Comparison of ENCODE assay signal across 8 cellular contexts in genomic region chr12:14769462-14769836, GRCh38. TPM values are rescaled to one million over a fixed set of nuclear protein-coding genes. Genes with fewer than 3 reads are reported as not detected.
DNase-seq lines count a peak whose midpoint lies in the region; ATAC-seq and TF ChIP-seq lines count a peak whose summit lies in the region.

No MANE protein-coding gene starts in this region.

- peak overlapping the region; percentile 88 for H3K4me3 ChIP-seq in astrocyte of the cerebellum (ENCODE audit: low read depth, low read length)
- H3K4me3 ChIP-seq in kidney epithelial cell (ENCODE audit: low read depth, low read length), result peak overlapping the region; percentile 89
- H3K4me3 ChIP-seq in stomach smooth muscle (ENCODE audit: low read length in 2 of 2), result peak overlapping the region; percentile 96 to 98

- peak overlapping the region; percentile 92 to 96 for H3K9ac ChIP-seq in stomach smooth muscle (ENCODE audit: low read length in 2 of 2)

- peak overlapping the region; percentile 91 to 100 (median 99) for H3K27ac Mint-ChIP-seq in IgD-negative memory B cell

- no peaks in the 10 kb centered on the region for H3K9me3 ChIP-seq in stomach smooth muscle (ENCODE audit: control insufficient read depth in 2 of 2, low read length in 2 of 2)

- in situ Hi-C loops in astrocyte of the cerebellum (cut with HindIII; ENCODE audit: low sequenced_read_pairs), result no loop called here

- H3K9me3 Mint-ChIP-seq in IgD-negative memory B cell, result peaks cover 1 to 13% (median 3%) of the 10 kb centered on the region in 3 donors

- peak; percentile 38 for DNase-seq in stimulated activated naive CD4-positive, alpha-beta T cell treated with Interleukin-2 at 50 U/mL for 16 hours (lab: John Stamatoyannopoulos, UW)
- no peak for DNase-seq in stimulated activated naive CD4-positive, alpha-beta T cell (lab: John Stamatoyannopoulos, UW)
- no peak for DNase-seq in astrocyte of the cerebellum (ENCODE audit: low read depth)
- DNase-seq in kidney epithelial cell (ENCODE audit: low read depth), result no peak

- H3K4me1 Mint-ChIP-seq in IgD-negative memory B cell, result peaks cover 23 to 39% (median 36%) of the 10 kb centered on the region in 3 donors

- no peaks in the 10 kb centered on the region for H3K27me3 Mint-ChIP-seq in IgD-negative memory B cell

- ATAC-seq in HG03457 (IDR thresholded peaks at IDR 0.05; ENCODE audit: unreplicated experiment) (no peak), HG03565 (IDR thresholded peaks at IDR 0.05; ENCODE audit: unreplicated experiment) (no peak)

- H3K4me1 ChIP-seq in stomach smooth muscle (ENCODE audit: control insufficient read depth, insufficient read depth, low read length), result peaks cover 11% of the 10 kb centered on the region

- peak overlapping the region; percentile 89 to 99 (median 99) for H3K4me3 Mint-ChIP-seq in IgD-negative memory B cell

- peak overlapping the region; percentile 92 for H3K27ac ChIP-seq in stomach smooth muscle (ENCODE audit: low read length)

- H3K36me3 Mint-ChIP-seq in IgD-negative memory B cell, result peaks cover 20% of the 10 kb centered on the region

- no peaks in the 10 kb centered on the region for H3K36me3 ChIP-seq in kidney epithelial cell (ENCODE audit: control insufficient read depth, insufficient read depth, low read length)
- peaks cover 0 to 2% of the 10 kb centered on the region in 2 donors for H3K36me3 ChIP-seq in stomach smooth muscle (ENCODE audit: control insufficient read depth in 2 of 2, insufficient read depth in 2 of 2, low read length in 2 of 2)

- TF ChIP-seq CTCF in astrocyte of the cerebellum (IDR thresholded peaks at IDR 0.05; ENCODE audit: low read depth, low read length, missing control alignments), result no peak
- TF ChIP-seq CTCF in kidney epithelial cell (IDR thresholded peaks at IDR 0.05; ENCODE audit: insufficient read depth, low read length, poor library complexity, severe bottlenecking), result no peak

- no peaks in the 10 kb centered on the region for H3K27me3 ChIP-seq in kidney epithelial cell (ENCODE audit: control insufficient read depth, insufficient read depth, low read length)
- no peaks in the 10 kb centered on the region for H3K27me3 ChIP-seq in stomach smooth muscle (ENCODE audit: control insufficient read depth in 1 of 2, insufficient read depth in 2 of 2, low read length in 2 of 2)

RNA-seq across cellular contexts. Expression of gene WBP11, which starts 33.8 kb away (rescaled TPM):
- 59.3 TPM for polyA plus RNA-seq in IgD-negative memory B cell
- 21.7 and 31.4 TPM in 2 replicates for total RNA-seq in kidney epithelial cell

RNA-seq across cellular contexts. Expression of gene C12orf60, which starts 34.0 kb away (rescaled TPM):
- 0.70 TPM for polyA plus RNA-seq in IgD-negative memory B cell
- 4.7 and 4.9 TPM in 2 replicates for total RNA-seq in kidney epithelial cell

RNA-seq across cellular contexts. Expression of gene SMCO3, which starts 44.5 kb away (rescaled TPM):
- polyA plus RNA-seq in IgD-negative memory B cell, result not detected
- not detected in 2 replicates for total RNA-seq in kidney epithelial cell
